In genomic region chr10:132989476-132990415, GRCh38 we compare ENCODE assay signal across 23 cellular contexts. TPM values are rescaled to one million over a fixed set of nuclear protein-coding genes. Genes with fewer than 3 reads are reported as not detected.
"Had no signal": no experiment of that assay in that cellular context is flagged by ENCODE, and none has a peak within 500 bp of the region (broad histone marks: within the 10 kb centered on the region; RNA-seq: fewer than 3 reads in every experiment).

No MANE protein-coding gene starts in this region.

- H3K4me1 Mint-ChIP-seq: endodermal cell, memory B cell had no signal

- H3K27ac Mint-ChIP-seq: endodermal cell; memory B cell; natural killer cell treated with Interleukin-12 subunit alpha and Interleukin-12 subunit beta and Interleukin-15 and Interleukin-18, amount 100 ng/mL, for 72 hours; neural progenitor cell had no signal

- H3K4me3 Mint-ChIP-seq: endodermal cell; memory B cell; natural killer cell treated with Interleukin-12 subunit alpha and Interleukin-12 subunit beta and Interleukin-15 and Interleukin-18, amount 100 ng/mL, for 72 hours; neural progenitor cell had no signal

- H3K9me3 Mint-ChIP-seq: endodermal cell; memory B cell; natural killer cell treated with Interleukin-12 subunit alpha and Interleukin-12 subunit beta and Interleukin-15 and Interleukin-18, amount 100 ng/mL, for 72 hours; neural progenitor cell had no signal

- H3K27me3 ChIP-seq: colonic mucosa, neural progenitor cell had no signal

- H3K27ac ChIP-seq: colonic mucosa, foreskin keratinocyte, neural progenitor cell, parathyroid adenoma, psoas muscle, stomach, thoracic aorta, transverse colon had no signal

- H3K4me1 ChIP-seq: colonic mucosa, foreskin keratinocyte, parathyroid adenoma, psoas muscle, transverse colon had no signal

- H3K36me3 ChIP-seq: colonic mucosa, neural progenitor cell, stomach, thoracic aorta, transverse colon had no signal

- ATAC-seq: foreskin keratinocyte; natural killer cell treated with Interleukin-12 subunit alpha and Interleukin-12 subunit beta and Interleukin-15 and Interleukin-18, amount 100 ng/mL, for 72 hours; psoas muscle; sciatic nerve had no signal

- H3K36me3 Mint-ChIP-seq: memory B cell; natural killer cell treated with Interleukin-12 subunit alpha and Interleukin-12 subunit beta and Interleukin-15 and Interleukin-18, amount 100 ng/mL, for 72 hours; neural progenitor cell had no signal

- DNase-seq: colonic mucosa; effector CD4-positive, alpha-beta T cell; endodermal cell; erythroblast; foreskin keratinocyte; head of caudate nucleus; hippocampal formation; kidney glomerular epithelial cell; midbrain; occipital lobe; retina; stimulated activated CD4-positive, alpha-beta T cell treated with anti-CD3 and anti-CD28 coated beads, Interleukin-12 subunit alpha, Interleukin-12 subunit beta, amount 100 ng/mL, for 4 hours; stimulated activated naive CD4-positive, alpha-beta T cell; stomach; transverse colon had no signal

- H3K9me3 ChIP-seq: colonic mucosa, psoas muscle, stomach, thoracic aorta, transverse colon had no signal

- H3K4me3 ChIP-seq: colonic mucosa, neural progenitor cell, psoas muscle, stomach, thoracic aorta, transverse colon had no signal

RNA-seq across cellular contexts. Expression of gene CFAP46, which starts 47.4 kb away (rescaled TPM):
- total RNA-seq: skeletal muscle tissue, thoracic aorta, transverse colon had no signal
